In the genomic region with DNA sequence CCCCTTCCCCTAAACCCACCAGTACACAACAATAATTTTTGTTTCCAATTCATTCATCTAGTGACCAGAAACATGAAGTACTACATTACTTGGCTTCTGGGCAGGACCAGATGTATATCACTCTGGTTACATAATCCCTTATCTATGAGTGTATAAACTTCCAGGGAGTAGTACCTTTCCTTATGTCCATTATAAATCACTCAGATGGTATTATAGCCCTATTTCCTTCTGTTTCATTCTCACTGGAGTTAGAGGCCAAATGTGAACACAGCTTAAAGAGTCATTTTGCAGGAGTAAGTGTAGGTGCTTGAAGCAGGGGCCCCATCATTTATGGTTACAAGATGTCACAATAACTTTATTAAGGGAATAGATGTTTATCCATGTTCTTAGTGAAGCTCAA, we compare ENCODE assay signal across 36 cellular contexts.
"Had no signal": no experiment of that assay in that cellular context is flagged by ENCODE, and none has a peak within 500 bp of the region (broad histone marks: within the 10 kb centered on the region; RNA-seq: fewer than 3 reads in every experiment).

No MANE protein-coding gene starts in this region.

- H3K4me1 ChIP-seq: ascending aorta, breast epithelium, esophagus squamous epithelium, gastroesophageal sphincter had no signal

- H3K27me3 Mint-ChIP-seq: activated CD4-positive, alpha-beta memory T cell treated with anti-CD3 and anti-CD28 coated beads for 36 hours; activated CD4-positive, alpha-beta T cell treated with anti-CD3 and anti-CD28 coated beads for 36 hours; activated CD4-positive, alpha-beta T cell treated with anti-CD3 and anti-CD28 coated beads, Interleukin-2, amount 10 ng/mL, durations not matched to agents 24 days and 14 days; activated CD8-positive, alpha-beta memory T cell treated with anti-CD3 and anti-CD28 coated beads, Interleukin-2, amount 10 ng/mL, durations not matched to agents 7 days and 5 days; activated naive CD4-positive, alpha-beta T cell treated with anti-CD3 and anti-CD28 coated beads, Interleukin-2, amount 10 ng/mL, durations not matched to agents 7 days and 5 days; activated naive CD8-positive, alpha-beta T cell treated with anti-CD3 and anti-CD28 coated beads, Interleukin-2, amount 10 ng/mL, durations not matched to agents 7 days and 5 days; effector memory CD8-positive, alpha-beta T cell; T-cell had no signal

- H3K27ac Mint-ChIP-seq: activated CD4-positive, alpha-beta memory T cell treated with anti-CD3 and anti-CD28 coated beads for 36 hours; activated CD4-positive, alpha-beta T cell treated with anti-CD3 and anti-CD28 coated beads for 36 hours; activated CD4-positive, alpha-beta T cell treated with anti-CD3 and anti-CD28 coated beads, Interleukin-2, amount 10 ng/mL, durations not matched to agents 24 days and 14 days; activated CD8-positive, alpha-beta memory T cell treated with anti-CD3 and anti-CD28 coated beads, Interleukin-2, amount 10 ng/mL, durations not matched to agents 7 days and 5 days; activated CD8-positive, alpha-beta T cell treated with anti-CD3 and anti-CD28 coated beads, Interleukin-2, amount 10 ng/mL, durations not matched to agents 7 days and 5 days; activated naive CD4-positive, alpha-beta T cell treated with anti-CD3 and anti-CD28 coated beads, Interleukin-2, amount 10 ng/mL, durations not matched to agents 7 days and 5 days; activated naive CD4-positive, alpha-beta T cell treated with anti-CD3 and anti-CD28 coated beads, Interleukin-2, amount 50 U/mL, for 72 hours; activated naive CD8-positive, alpha-beta T cell treated with anti-CD3 and anti-CD28 coated beads, Interleukin-2, amount 10 ng/mL, durations not matched to agents 7 days and 5 days; activated T-helper 1 cell treated with anti-CD3 and anti-CD28 coated beads, Interleukin-12 subunit alpha, Interleukin-12 subunit beta, Interleukin-2, Interleukin-4 antibody, amounts not matched to agents 30 ng/mL and 10 ng/mL and 1 ng/mL, durations not matched to agents 14 hours and 24 hours and 36 hours; activated T-helper 2 cell treated with anti-CD3 and anti-CD28 coated beads, Interferon-gamma antibody, Interleukin-2, Interleukin-4, amounts not matched to agents 10 μg/mL and 5 μg/mL and 100 μg/mL, durations not matched to agents 14 hours and 24 hours and 36 hours; brain; effector memory CD8-positive, alpha-beta T cell; T-cell; T-helper 1 cell treated with Interleukin-12 subunit alpha and Interleukin-12 subunit beta and Interleukin-4 antibody, amounts not matched to agents 30 μg/mL and 1 μg/mL, for 36 hours had no signal

- H3K27ac ChIP-seq: ascending aorta, breast epithelium, cardiac muscle cell, coronary artery, epithelial cell of prostate, esophagus squamous epithelium, gastroesophageal sphincter, WERI-Rb-1 had no signal

- DNase-seq: activated CD4-positive, alpha-beta memory T cell treated with anti-CD3 and anti-CD28 coated beads for 36 hours; activated CD4-positive, alpha-beta T cell treated with anti-CD3 and anti-CD28 coated beads for 36 hours; activated CD4-positive, alpha-beta T cell treated with anti-CD3 and anti-CD28 coated beads, Interleukin-2, amount 10 ng/mL, durations not matched to agents 24 days and 14 days; activated CD4-positive, CD25-positive, alpha-beta regulatory T cell; activated CD4-positive, CD25-positive, alpha-beta regulatory T cell treated with anti-CD3 and anti-CD28 coated beads, Interleukin-2, amount 50 U/mL, for 72 hours; activated CD8-positive, alpha-beta memory T cell treated with anti-CD3 and anti-CD28 coated beads, Interleukin-2, amount 10 ng/mL, durations not matched to agents 7 days and 5 days; activated CD8-positive, alpha-beta memory T cell treated with anti-CD3 and anti-CD28 coated beads, Interleukin-2, amount 50 U/mL, for 4 hours; activated CD8-positive, alpha-beta T cell treated with anti-CD3 and anti-CD28 coated beads, Interleukin-2, amount 10 ng/mL, durations not matched to agents 7 days and 5 days; activated effector memory CD4-positive, alpha-beta T cell treated with anti-CD3 and anti-CD28 coated beads, Interleukin-2, amount 50 U/mL, for 16 hours; activated naive CD4-positive, alpha-beta T cell; activated naive CD4-positive, alpha-beta T cell treated with anti-CD3 and anti-CD28 coated beads, Interleukin-2, amount 10 ng/mL, durations not matched to agents 7 days and 5 days; activated naive CD8-positive, alpha-beta T cell treated with anti-CD3 and anti-CD28 coated beads, Interleukin-2, amount 10 ng/mL, durations not matched to agents 7 days and 5 days; activated T-cell treated with anti-CD3 and anti-CD28 coated beads, Interleukin-2, amount 50 U/mL, for 1 hour; activated T-cell treated with anti-CD3 and anti-CD28 coated beads, Interleukin-2, amount 50 U/mL, for 48 hours; central memory CD4-positive, alpha-beta T cell; cerebellar nuclear complex; dermis blood vessel endothelial cell; effector CD4-positive, alpha-beta T cell; effector memory CD8-positive, alpha-beta T cell; esophagus squamous epithelium; foreskin melanocyte; SW 1271; T-cell; T-helper 9 cell; WERI-Rb-1 had no signal

- ATAC-seq: activated CD4-positive, alpha-beta T cell treated with anti-CD3 and anti-CD28 coated beads for 36 hours; activated CD8-positive, alpha-beta memory T cell treated with anti-CD3 and anti-CD28 coated beads, Interleukin-2, amount 10 ng/mL, durations not matched to agents 7 days and 5 days; activated CD8-positive, alpha-beta T cell treated with anti-CD3 and anti-CD28 coated beads, Interleukin-2, amount 10 ng/mL, durations not matched to agents 7 days and 5 days; activated naive CD4-positive, alpha-beta T cell treated with anti-CD3 and anti-CD28 coated beads, Interleukin-2, amount 50 U/mL, for 72 hours; effector memory CD8-positive, alpha-beta T cell; gastroesophageal sphincter; T-cell had no signal

- H3K36me3 Mint-ChIP-seq: activated CD4-positive, alpha-beta memory T cell treated with anti-CD3 and anti-CD28 coated beads for 36 hours; activated CD8-positive, alpha-beta memory T cell treated with anti-CD3 and anti-CD28 coated beads, Interleukin-2, amount 10 ng/mL, durations not matched to agents 7 days and 5 days; activated naive CD4-positive, alpha-beta T cell treated with anti-CD3 and anti-CD28 coated beads, Interleukin-2, amount 10 ng/mL, durations not matched to agents 7 days and 5 days; activated naive CD4-positive, alpha-beta T cell treated with anti-CD3 and anti-CD28 coated beads, Interleukin-2, amount 50 U/mL, for 72 hours; activated naive CD8-positive, alpha-beta T cell treated with anti-CD3 and anti-CD28 coated beads, Interleukin-2, amount 10 ng/mL, durations not matched to agents 7 days and 5 days; brain; T-cell had no signal

- H3K9me3 ChIP-seq: ascending aorta, breast epithelium, esophagus squamous epithelium, gastroesophageal sphincter had no signal

- H3K27me3 ChIP-seq: ascending aorta, breast epithelium, cardiac muscle cell, esophagus squamous epithelium, gastroesophageal sphincter had no signal

- H3K4me3 Mint-ChIP-seq: activated CD4-positive, alpha-beta memory T cell treated with anti-CD3 and anti-CD28 coated beads for 36 hours; activated CD4-positive, alpha-beta T cell treated with anti-CD3 and anti-CD28 coated beads for 36 hours; activated CD4-positive, alpha-beta T cell treated with anti-CD3 and anti-CD28 coated beads, Interleukin-2, amount 10 ng/mL, durations not matched to agents 24 days and 14 days; activated CD8-positive, alpha-beta memory T cell treated with anti-CD3 and anti-CD28 coated beads, Interleukin-2, amount 10 ng/mL, durations not matched to agents 7 days and 5 days; activated CD8-positive, alpha-beta T cell treated with anti-CD3 and anti-CD28 coated beads, Interleukin-2, amount 10 ng/mL, durations not matched to agents 7 days and 5 days; activated naive CD4-positive, alpha-beta T cell treated with anti-CD3 and anti-CD28 coated beads, Interleukin-2, amount 10 ng/mL, durations not matched to agents 7 days and 5 days; activated naive CD8-positive, alpha-beta T cell treated with anti-CD3 and anti-CD28 coated beads, Interleukin-2, amount 10 ng/mL, durations not matched to agents 7 days and 5 days; activated T-helper 1 cell treated with anti-CD3 and anti-CD28 coated beads, Interleukin-12 subunit alpha, Interleukin-12 subunit beta, Interleukin-2, Interleukin-4 antibody, amounts not matched to agents 30 ng/mL and 10 ng/mL and 1 ng/mL, durations not matched to agents 14 hours and 24 hours and 36 hours; brain; effector memory CD8-positive, alpha-beta T cell; T-cell; T-helper 1 cell treated with Interleukin-12 subunit alpha and Interleukin-12 subunit beta and Interleukin-4 antibody, amounts not matched to agents 30 μg/mL and 1 μg/mL, for 36 hours had no signal

- H3K9me3 Mint-ChIP-seq: activated CD4-positive, alpha-beta memory T cell treated with anti-CD3 and anti-CD28 coated beads for 36 hours; activated CD4-positive, alpha-beta T cell treated with anti-CD3 and anti-CD28 coated beads, Interleukin-2, amount 10 ng/mL, durations not matched to agents 24 days and 14 days; activated naive CD4-positive, alpha-beta T cell treated with anti-CD3 and anti-CD28 coated beads, Interleukin-2, amount 10 ng/mL, durations not matched to agents 7 days and 5 days; activated T-helper 1 cell treated with anti-CD3 and anti-CD28 coated beads, Interleukin-12 subunit alpha, Interleukin-12 subunit beta, Interleukin-2, Interleukin-4 antibody, amounts not matched to agents 30 ng/mL and 10 ng/mL and 1 ng/mL, durations not matched to agents 14 hours and 24 hours and 36 hours; brain had no signal

- H3K4me1 Mint-ChIP-seq: activated CD4-positive, alpha-beta T cell treated with anti-CD3 and anti-CD28 coated beads for 36 hours; activated CD4-positive, alpha-beta T cell treated with anti-CD3 and anti-CD28 coated beads, Interleukin-2, amount 10 ng/mL, durations not matched to agents 24 days and 14 days; activated CD8-positive, alpha-beta memory T cell treated with anti-CD3 and anti-CD28 coated beads, Interleukin-2, amount 10 ng/mL, durations not matched to agents 7 days and 5 days; activated naive CD4-positive, alpha-beta T cell treated with anti-CD3 and anti-CD28 coated beads, Interleukin-2, amount 10 ng/mL, durations not matched to agents 7 days and 5 days; activated naive CD8-positive, alpha-beta T cell treated with anti-CD3 and anti-CD28 coated beads, Interleukin-2, amount 10 ng/mL, durations not matched to agents 7 days and 5 days; brain; T-cell had no signal

- H3K36me3 ChIP-seq: ascending aorta, breast epithelium, cardiac muscle cell, esophagus squamous epithelium, gastroesophageal sphincter, WERI-Rb-1 had no signal

- H3K4me3 ChIP-seq: ascending aorta, breast epithelium, cardiac muscle cell, coronary artery, esophagus squamous epithelium, gastroesophageal sphincter had no signal
